In the genomic region with DNA sequence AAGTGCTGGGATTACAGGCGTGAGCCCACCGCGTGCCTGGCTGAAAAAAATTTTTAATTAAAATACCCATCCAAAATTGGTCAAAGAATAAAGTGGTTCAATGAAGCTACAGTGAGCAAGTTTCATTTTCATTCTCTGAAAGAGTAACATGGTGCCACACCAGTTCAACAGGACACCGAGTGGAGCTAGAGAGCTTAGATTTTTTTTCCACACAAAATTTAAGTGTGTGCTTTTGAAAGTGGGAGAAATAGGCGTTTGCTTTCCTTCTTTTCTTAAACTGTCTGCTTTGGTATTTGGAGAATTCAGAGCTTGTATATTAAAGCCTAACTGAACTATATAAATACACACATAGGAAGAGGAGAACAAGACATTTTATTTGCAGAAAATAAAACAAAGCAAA, we compare ENCODE assay signal across 1 cellular context.
TF ChIP-seq lines count a peak whose summit lies in the region.

No MANE protein-coding gene starts in this region.

TF ChIP-seq in WTC11, 78 proteins besides CTCF, POLR2A, EP300 and RAD21 (continued from another document):
- TF ChIP-seq ZNF396 (CRISPR knock-in tag; IDR thresholded peaks at IDR 0.05; ENCODE audit: borderline replicate concordance) = no peak
- TF ChIP-seq, protein P1, sequence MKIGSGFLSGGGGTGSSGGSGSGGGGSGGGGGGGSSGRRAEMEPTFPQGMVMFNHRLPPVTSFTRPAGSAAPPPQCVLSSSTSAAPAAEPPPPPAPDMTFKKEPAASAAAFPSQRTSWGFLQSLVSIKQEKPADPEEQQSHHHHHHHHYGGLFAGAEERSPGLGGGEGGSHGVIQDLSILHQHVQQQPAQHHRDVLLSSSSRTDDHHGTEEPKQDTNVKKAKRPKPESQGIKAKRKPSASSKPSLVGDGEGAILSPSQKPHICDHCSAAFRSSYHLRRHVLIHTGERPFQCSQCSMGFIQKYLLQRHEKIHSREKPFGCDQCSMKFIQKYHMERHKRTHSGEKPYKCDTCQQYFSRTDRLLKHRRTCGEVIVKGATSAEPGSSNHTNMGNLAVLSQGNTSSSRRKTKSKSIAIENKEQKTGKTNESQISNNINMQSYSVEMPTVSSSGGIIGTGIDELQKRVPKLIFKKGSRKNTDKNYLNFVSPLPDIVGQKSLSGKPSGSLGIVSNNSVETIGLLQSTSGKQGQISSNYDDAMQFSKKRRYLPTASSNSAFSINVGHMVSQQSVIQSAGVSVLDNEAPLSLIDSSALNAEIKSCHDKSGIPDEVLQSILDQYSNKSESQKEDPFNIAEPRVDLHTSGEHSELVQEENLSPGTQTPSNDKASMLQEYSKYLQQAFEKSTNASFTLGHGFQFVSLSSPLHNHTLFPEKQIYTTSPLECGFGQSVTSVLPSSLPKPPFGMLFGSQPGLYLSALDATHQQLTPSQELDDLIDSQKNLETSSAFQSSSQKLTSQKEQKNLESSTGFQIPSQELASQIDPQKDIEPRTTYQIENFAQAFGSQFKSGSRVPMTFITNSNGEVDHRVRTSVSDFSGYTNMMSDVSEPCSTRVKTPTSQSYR (CRISPR knock-in tag; IDR thresholded peaks at IDR 0.05) = no peak
- TF ChIP-seq, protein P2, sequence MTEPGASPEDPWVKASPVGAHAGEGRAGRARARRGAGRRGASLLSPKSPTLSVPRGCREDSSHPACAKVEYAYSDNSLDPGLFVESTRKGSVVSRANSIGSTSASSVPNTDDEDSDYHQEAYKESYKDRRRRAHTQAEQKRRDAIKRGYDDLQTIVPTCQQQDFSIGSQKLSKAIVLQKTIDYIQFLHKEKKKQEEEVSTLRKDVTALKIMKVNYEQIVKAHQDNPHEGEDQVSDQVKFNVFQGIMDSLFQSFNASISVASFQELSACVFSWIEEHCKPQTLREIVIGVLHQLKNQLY (CRISPR knock-in tag; IDR thresholded peaks at IDR 0.05) = no peak
- TF ChIP-seq ELF4 (CRISPR knock-in tag; IDR thresholded peaks at IDR 0.05; ENCODE audit: low read depth) = no peak
- TF ChIP-seq, protein P3, sequence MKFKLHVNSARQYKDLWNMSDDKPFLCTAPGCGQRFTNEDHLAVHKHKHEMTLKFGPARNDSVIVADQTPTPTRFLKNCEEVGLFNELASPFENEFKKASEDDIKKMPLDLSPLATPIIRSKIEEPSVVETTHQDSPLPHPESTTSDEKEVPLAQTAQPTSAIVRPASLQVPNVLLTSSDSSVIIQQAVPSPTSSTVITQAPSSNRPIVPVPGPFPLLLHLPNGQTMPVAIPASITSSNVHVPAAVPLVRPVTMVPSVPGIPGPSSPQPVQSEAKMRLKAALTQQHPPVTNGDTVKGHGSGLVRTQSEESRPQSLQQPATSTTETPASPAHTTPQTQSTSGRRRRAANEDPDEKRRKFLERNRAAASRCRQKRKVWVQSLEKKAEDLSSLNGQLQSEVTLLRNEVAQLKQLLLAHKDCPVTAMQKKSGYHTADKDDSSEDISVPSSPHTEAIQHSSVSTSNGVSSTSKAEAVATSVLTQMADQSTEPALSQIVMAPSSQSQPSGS (CRISPR knock-in tag; IDR thresholded peaks at IDR 0.05; ENCODE audit: borderline replicate concordance, low read depth) = no peak
- TF ChIP-seq, protein P4, sequence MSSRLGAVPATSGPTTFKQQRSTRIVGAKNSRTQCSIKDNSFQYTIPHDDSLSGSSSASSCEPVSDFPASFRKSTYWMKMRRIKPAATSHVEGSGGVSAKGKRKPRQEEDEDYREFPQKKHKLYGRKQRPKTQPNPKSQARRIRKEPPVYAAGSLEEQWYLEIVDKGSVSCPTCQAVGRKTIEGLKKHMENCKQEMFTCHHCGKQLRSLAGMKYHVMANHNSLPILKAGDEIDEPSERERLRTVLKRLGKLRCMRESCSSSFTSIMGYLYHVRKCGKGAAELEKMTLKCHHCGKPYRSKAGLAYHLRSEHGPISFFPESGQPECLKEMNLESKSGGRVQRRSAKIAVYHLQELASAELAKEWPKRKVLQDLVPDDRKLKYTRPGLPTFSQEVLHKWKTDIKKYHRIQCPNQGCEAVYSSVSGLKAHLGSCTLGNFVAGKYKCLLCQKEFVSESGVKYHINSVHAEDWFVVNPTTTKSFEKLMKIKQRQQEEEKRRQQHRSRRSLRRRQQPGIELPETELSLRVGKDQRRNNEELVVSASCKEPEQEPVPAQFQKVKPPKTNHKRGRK (CRISPR knock-in tag; IDR thresholded peaks at IDR 0.05; ENCODE audit: borderline replicate concordance) = no peak
- no peak for TF ChIP-seq FOXK1 (CRISPR knock-in tag; IDR thresholded peaks at IDR 0.05)
- TF ChIP-seq ZNF423 (CRISPR knock-in tag; IDR thresholded peaks at IDR 0.05) = no peak
- no peak for TF ChIP-seq SOX15 (CRISPR knock-in tag; IDR thresholded peaks at IDR 0.05)
- no peak for TF ChIP-seq NFYB (CRISPR knock-in tag; conservative IDR thresholded peaks at IDR 0.05; ENCODE audit: low read depth)
- TF ChIP-seq ZNF232 (CRISPR knock-in tag; IDR thresholded peaks at IDR 0.05) = no peak
- no peak for TF ChIP-seq ESRRA (CRISPR knock-in tag; IDR thresholded peaks at IDR 0.05; ENCODE audit: borderline replicate concordance)
